9 cellular contexts compared by ENCODE assay signal in the genomic region with DNA sequence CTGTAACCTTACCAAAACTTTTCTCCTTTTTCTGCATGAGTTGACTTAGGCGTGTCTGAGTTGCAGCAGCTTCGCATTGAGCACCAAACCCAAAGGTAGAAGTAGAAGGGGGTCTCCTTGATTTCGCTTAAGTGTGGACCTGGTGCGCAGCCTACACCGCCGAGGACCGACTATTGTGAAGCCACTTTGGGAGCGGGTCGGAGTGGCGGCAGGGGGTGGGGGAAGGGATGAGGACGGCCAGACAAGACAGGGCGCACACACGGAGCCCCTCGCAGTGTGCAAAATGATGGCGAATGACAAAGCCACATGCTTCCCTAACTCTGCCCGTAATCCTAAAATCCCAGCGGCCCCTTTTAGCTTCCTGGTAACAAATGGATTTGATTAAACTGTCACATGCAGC. TPM values are rescaled to one million over a fixed set of nuclear protein-coding genes. Genes with fewer than 3 reads are reported as not detected.
DNase-seq lines count a peak whose midpoint lies in the region; ATAC-seq and TF ChIP-seq lines count a peak whose summit lies in the region.
"Had no signal": no experiment of that assay in that cellular context is flagged by ENCODE, and none has a peak within 500 bp of the region (broad histone marks: within the 10 kb centered on the region; RNA-seq: fewer than 3 reads in every experiment).

No MANE protein-coding gene starts in this region.

- H3K9ac ChIP-seq in subcutaneous abdominal adipose tissue (ENCODE audit: low read length in 5 of 5) = peak overlapping the region in 4 of 5 donors; percentile 11 to 56 (median 38)

- H3K9me3 ChIP-seq in left lung (no peaks in the 10 kb centered on the region), subcutaneous abdominal adipose tissue (ENCODE audit: control insufficient read depth in 5 of 5, low read length in 5 of 5) (no peaks in the 10 kb centered on the region)

- intact Hi-C loops in left lung (cut with DNase I) = no loop called here

- TF ChIP-seq CTCF in left lung (IDR thresholded peaks at IDR 0.05) = no peak

- ATAC-seq in left lung (peak; percentile 5), GM18867 (IDR thresholded peaks at IDR 0.05; ENCODE audit: unreplicated experiment) (no peak), GM19324 (IDR thresholded peaks at IDR 0.05; ENCODE audit: low FRiP score, unreplicated experiment) (no peak), GM21717 (IDR thresholded peaks at IDR 0.05; ENCODE audit: unreplicated experiment) (no peak)
- ATAC-seq: T-cell had no signal

- H3K4me1 ChIP-seq in left lung (no peaks in the 10 kb centered on the region), subcutaneous abdominal adipose tissue (ENCODE audit: control insufficient read depth in 5 of 5, insufficient read depth in 5 of 5, low read length in 5 of 5) (peaks cover 0 to 54% (median 30%) of the 10 kb centered on the region in 5 donors)

- peaks cover 11 to 62% of the 10 kb centered on the region in 2 donors for H3K27me3 ChIP-seq in left lung
- peaks cover 0 to 2% (median 0%) of the 10 kb centered on the region in 5 donors for H3K27me3 ChIP-seq in subcutaneous abdominal adipose tissue (ENCODE audit: control insufficient read depth in 5 of 5, insufficient read depth in 4 of 5, low read length in 5 of 5)

- no peaks in the 10 kb centered on the region for H3K36me3 ChIP-seq in left lung
- no peaks in the 10 kb centered on the region for H3K36me3 ChIP-seq in subcutaneous abdominal adipose tissue (ENCODE audit: control insufficient read depth in 5 of 5, insufficient read depth in 5 of 5, low read length in 5 of 5)

- peak overlapping the region; percentile 28 to 37 for H3K4me3 ChIP-seq in left lung
- peak overlapping the region; percentile 68 to 95 (median 88) for H3K4me3 ChIP-seq in subcutaneous abdominal adipose tissue (ENCODE audit: low read depth in 1 of 5, low read length in 5 of 5)

- DNase-seq in NCI-H1417 (lab: John Stamatoyannopoulos, UW) (peak in 2 of 3 experiments; percentile 79 to 90), left lung (peak in 1 of 2 donors; percentile 59), germinal center (ENCODE audit: low spot score) (no peak)
- DNase-seq: T-cell had no signal

- peak overlapping the region; percentile 91 for H3K27ac ChIP-seq in cingulate gyrus (ENCODE audit: low read depth, low read length)
- peak overlapping the region; percentile 67 to 88 for H3K27ac ChIP-seq in left lung
- peak overlapping the region; percentile 49 for H3K27ac ChIP-seq in subcutaneous abdominal adipose tissue (ENCODE audit: low read depth, low read length)

RNA-seq across cellular contexts. Expression of gene LMO3, which starts 1.1 kb away (rescaled TPM):
- total RNA-seq in left lung = 100 to 1,000 TPM; 172 to 228 TPM
